9 cellular contexts compared by ENCODE assay signal in genomic region chr17:81004336-81005015, GRCh38. TPM values are rescaled to one million over a fixed set of nuclear protein-coding genes. Genes with fewer than 3 reads are reported as not detected.
DNase-seq lines count a peak whose midpoint lies in the region; ATAC-seq and TF ChIP-seq lines count a peak whose summit lies in the region.
"Had no signal": no experiment of that assay in that cellular context is flagged by ENCODE, and none has a peak within 500 bp of the region (broad histone marks: within the 10 kb centered on the region; RNA-seq: fewer than 3 reads in every experiment).

No MANE protein-coding gene starts in this region.

- H3K4me3 Mint-ChIP-seq in Caco-2 (ENCODE audit: unreplicated experiment) (peak overlapping the region; percentile 56), T-cell (peak overlapping the region; percentile 56 to 75 (median 63))

- H3K4me3 ChIP-seq in Caco-2 (ENCODE audit: low read depth, low read length): no peak overlapping the region
- H3K4me3 ChIP-seq in endocrine pancreas (ENCODE audit: control insufficient read depth, insufficient read depth, low read length): peak overlapping the region; percentile 10
- H3K4me3 ChIP-seq in psoas muscle: peak overlapping the region; percentile 34

- H3K27ac Mint-ChIP-seq in Caco-2 (ENCODE audit: unreplicated experiment) (peak overlapping the region; percentile 10), T-cell (peak overlapping the region in 1 of 2 donors; percentile 13)

- POLR2A ChIA-PET in Caco-2 (lab: Charles Lee): no interaction called here
- POLR2A ChIA-PET in T-cell (lab: Charles Lee): interaction anchor here in 1 of 2 donors (0.6 kb wide), 2 partner anchors 119 to 1403 kb away, joined by 3 to 5 read pairs; no protein-coding TSS in a partner anchor

- WGBS in psoas muscle, 3 donors: 4 to 6% (median 6%) methylated on average over 33 to 46 of the region's 46 CpGs

- DNase-seq in Caco-2 (no peak), T-cell (peak in 17 of 34 experiments; percentile 22 to 52 (median 36)), psoas muscle (peak; percentile 10 to 38), GM19238 (ENCODE audit: insufficient read length, low spot score) (no peak), foreskin melanocyte (no peak)
- DNase-seq: NCI-H524 treated with DMSO at 0.1 percent for 48 hours had no signal

- CTCF ChIA-PET in Caco-2 (lab: Charles Lee) (no interaction called here), T-cell (lab: Charles Lee) (interaction anchor here in 1 of 2 donors (0.6 kb wide), 1 partner anchor 14 kb away, joined by 3 read pairs; no protein-coding TSS in a partner anchor)

- H3K27me3 Mint-ChIP-seq in Caco-2 (ENCODE audit: insufficient read depth, unreplicated experiment): peaks cover 20% of the 10 kb centered on the region
- H3K27me3 Mint-ChIP-seq in T-cell: peaks cover 5 to 31% of the 10 kb centered on the region in 2 donors

- BruUV-seq in Caco-2 (replicated peaks; lab: Mats Ljungman, UMichigan): no TSS peak

- H3K4me1 Mint-ChIP-seq in Caco-2 (ENCODE audit: low read depth, unreplicated experiment): no peaks in the 10 kb centered on the region
- H3K4me1 Mint-ChIP-seq in T-cell: peaks cover 12 to 19% (median 13%) of the 10 kb centered on the region in 3 donors

- ATAC-seq in T-cell (replicated peaks in 1 of 4) (peak; percentile 39 to 88 (median 45)), psoas muscle (no peak), GM21737 (IDR thresholded peaks at IDR 0.05; ENCODE audit: unreplicated experiment) (no peak), GM19035 (IDR thresholded peaks at IDR 0.05; ENCODE audit: unreplicated experiment) (no peak)

- intact Hi-C loops in Caco-2 (cut with micrococcal nuclease; ENCODE audit: unreplicated experiment) (no loop called here), psoas muscle (cut with DNase I) (no loop called here)

- H3K9me3 Mint-ChIP-seq in Caco-2 (ENCODE audit: unreplicated experiment) (no peaks in the 10 kb centered on the region), T-cell (no peaks in the 10 kb centered on the region)

- H3K9me3 ChIP-seq in Caco-2: 0 out of 2 replicates have a peak, but pooled peaks cover 3% of the 10 kb centered on the region
- H3K9me3 ChIP-seq in endocrine pancreas (ENCODE audit: control insufficient read depth, low read length): no peaks in the 10 kb centered on the region
- no peaks in the 10 kb centered on the region for H3K9me3 ChIP-seq in psoas muscle

- peaks cover 4% of the 10 kb centered on the region for H3K27me3 ChIP-seq in Caco-2 (replicated peaks; ENCODE audit: control insufficient read depth, insufficient read depth, low read length)
- no peaks in the 10 kb centered on the region for H3K27me3 ChIP-seq in endocrine pancreas (ENCODE audit: control insufficient read depth, insufficient read depth, low read length)
- peaks cover 0 to 49% (median 15%) of the 10 kb centered on the region in 3 donors for H3K27me3 ChIP-seq in psoas muscle (ENCODE audit: insufficient read depth in 3 of 3, low read length in 2 of 3)

- no peak overlapping the region for H3K27ac ChIP-seq in psoas muscle

- H3K36me3 ChIP-seq in Caco-2 (ENCODE audit: control insufficient read depth, insufficient read depth, low read length) (no peaks in the 10 kb centered on the region), endocrine pancreas (ENCODE audit: control insufficient read depth, insufficient read depth, low read length) (no peaks in the 10 kb centered on the region), psoas muscle (ENCODE audit: insufficient read depth in 1 of 2, low read depth in 1 of 2) (peaks cover 0 to 7% of the 10 kb centered on the region in 2 donors)

- no peak for TF ChIP-seq CTCF in Caco-2 (IDR thresholded peaks at IDR 0.05; ENCODE audit: insufficient read depth in 1 of 2, low read depth in 1 of 2, low read length in 1 of 2, severe bottlenecking in 1 of 2, unreplicated experiment in 1 of 2)
- TF ChIP-seq CTCF in psoas muscle (IDR thresholded peaks at IDR 0.05): no peak

- peaks cover 21% of the 10 kb centered on the region for H3K36me3 Mint-ChIP-seq in Caco-2 (ENCODE audit: insufficient read depth, unreplicated experiment)
- H3K36me3 Mint-ChIP-seq in T-cell: peaks cover 2% of the 10 kb centered on the region

- peak overlapping the region; percentile 51 for H3K9ac ChIP-seq in endocrine pancreas (ENCODE audit: control insufficient read depth, insufficient read depth, low read length)

- H3K4me1 ChIP-seq in Caco-2 (0 out of 2 replicates have a peak, but pooled peaks cover 6% of the 10 kb centered on the region), endocrine pancreas (ENCODE audit: control insufficient read depth, insufficient read depth, low read length) (no peaks in the 10 kb centered on the region), psoas muscle (peaks cover 30% of the 10 kb centered on the region)

RNA-seq across cellular contexts. Expression of gene CHMP6, which starts 12.8 kb away (rescaled TPM):
- total RNA-seq in Caco-2 (2022) (20.1 and 23.2 TPM in 2 replicates), T-cell (10 to 100 TPM; 25.0 to 48.9 (median 43.2) TPM), psoas muscle (10 to 100 TPM; 32.0 to 36.9 (median 33.6) TPM)
- 10 to 100 TPM; 38.3 to 53.2 (median 45.6) TPM for polyA plus RNA-seq in psoas muscle

RNA-seq across cellular contexts. Expression of gene BAIAP2, which starts 30.5 kb away (rescaled TPM):
- total RNA-seq in Caco-2 (2022) (52.6 and 57.7 TPM in 2 replicates), T-cell (10 to 100 TPM in 3 of 5 donors, 1 to 10 TPM in 2; 6.3 to 12.0 (median 10.1) TPM), psoas muscle (10 to 100 TPM in 2 of 4 donors, 1 to 10 TPM in 2; 4.7 to 28.9 (median 10.0) TPM)
- polyA plus RNA-seq in psoas muscle: 10 to 100 TPM in 1 of 3 donors, 1 to 10 TPM in 2; 3.9 to 13.5 (median 6.5) TPM

Comparison
In these comparisons a context has a peak if more than half of its experiments do, and no peak if none do; other contexts are left out.
1. DNase-seq: peak in psoas muscle (2 of 2); none in Caco-2 (0 of 2), GM19238 (single experiment) and foreskin melanocyte (single experiment).
2. ATAC-seq: peak in T-cell (4 of 4); none in psoas muscle (0 of 4), GM21737 (single experiment) and GM19035 (single experiment).